In the genomic region with DNA sequence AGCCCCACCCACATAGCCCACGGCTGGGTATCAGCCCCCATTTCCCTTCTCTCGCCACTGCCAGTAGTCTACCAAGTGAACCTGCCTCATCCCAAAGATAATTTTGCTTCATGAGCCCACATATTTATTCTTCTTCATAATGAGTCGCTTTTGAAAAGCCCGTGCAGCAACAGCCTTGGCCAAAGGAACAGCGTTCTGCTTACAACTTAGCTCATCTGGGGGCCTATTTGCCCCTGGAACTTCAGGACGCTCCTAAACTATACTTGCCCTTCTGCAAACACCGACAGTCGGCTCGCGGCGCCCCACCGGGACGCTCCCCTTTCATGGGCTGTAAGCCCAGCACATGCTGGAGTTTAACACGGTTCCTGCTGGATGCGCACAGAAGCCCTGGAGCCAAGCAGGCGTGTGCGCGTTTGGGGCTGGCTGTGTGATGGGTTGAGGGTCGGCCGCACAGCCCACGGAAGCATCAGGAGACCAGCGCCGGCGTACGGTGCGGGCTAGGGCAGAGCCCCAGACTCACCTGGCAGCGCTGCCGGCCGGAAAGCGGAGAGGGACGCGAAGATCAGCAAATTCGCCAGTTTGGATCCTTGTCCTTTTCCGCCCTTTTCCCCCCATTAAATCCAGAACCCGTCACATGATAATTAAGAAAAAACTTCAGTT, we compare ENCODE assay signal across 8 cellular contexts. TPM values are rescaled to one million over a fixed set of nuclear protein-coding genes. Genes with fewer than 3 reads are reported as not detected.
DNase-seq lines count a peak whose midpoint lies in the region; ATAC-seq and TF ChIP-seq lines count a peak whose summit lies in the region.

No MANE protein-coding gene starts in this region.

- H3K4me3 ChIP-seq in epithelial cell of esophagus (ENCODE audit: low read length): peak overlapping the region; percentile 93

- peak overlapping the region; percentile 91 for H3K27ac Mint-ChIP-seq in activated naive CD4-positive, alpha-beta T cell treated with anti-CD3 and anti-CD28 coated beads, Interleukin-2, amount 10 ng/mL, durations not matched to agents 7 days and 5 days
- peak overlapping the region; percentile 92 to 96 for H3K27ac Mint-ChIP-seq in natural killer cell

- DNase-seq in activated naive CD4-positive, alpha-beta T cell treated with anti-CD3 and anti-CD28 coated beads, Interleukin-2, amount 10 ng/mL, durations not matched to agents 7 days and 5 days: no peak
- DNase-seq in activated naive CD4-positive, alpha-beta T cell treated with Interleukin-2 at 50 U/mL for 16 hours: no peak
- no peak for DNase-seq in epithelial cell of esophagus (ENCODE audit: low read depth)
- DNase-seq in natural killer cell: no peak
- DNase-seq in DMS114 treated with DMSO at 0.1 percent for 48 hours (lab: John Stamatoyannopoulos, UW; ENCODE audit: unreplicated experiment): no peak
- no peak for DNase-seq in globus pallidus (ENCODE audit: low spot score)

- H3K27me3 Mint-ChIP-seq in activated naive CD4-positive, alpha-beta T cell treated with anti-CD3 and anti-CD28 coated beads, Interleukin-2, amount 10 ng/mL, durations not matched to agents 7 days and 5 days: peaks cover 3% of the 10 kb centered on the region
- no peaks in the 10 kb centered on the region for H3K27me3 Mint-ChIP-seq in natural killer cell (ENCODE audit: low read depth in 2 of 2)

- H3K9me3 Mint-ChIP-seq in activated naive CD4-positive, alpha-beta T cell treated with anti-CD3 and anti-CD28 coated beads, Interleukin-2, amount 10 ng/mL, durations not matched to agents 7 days and 5 days: no peaks in the 10 kb centered on the region
- H3K9me3 Mint-ChIP-seq in natural killer cell: no peaks in the 10 kb centered on the region

- peaks cover 45% of the 10 kb centered on the region for H3K36me3 Mint-ChIP-seq in activated naive CD4-positive, alpha-beta T cell treated with anti-CD3 and anti-CD28 coated beads, Interleukin-2, amount 10 ng/mL, durations not matched to agents 7 days and 5 days
- no peaks in the 10 kb centered on the region for H3K36me3 Mint-ChIP-seq in natural killer cell

- intact Hi-C loops in natural killer cell (cut with micrococcal nuclease): loop anchor here (2.0 to 5.0 kb wide), 2 partner anchors 101 to 261 kb away; a partner anchor contains a TSS

- CTCF ChIA-PET in activated naive CD4-positive, alpha-beta T cell treated with anti-CD3 and anti-CD28 coated beads, Interleukin-2, amount 10 ng/mL, durations not matched to agents 7 days and 5 days (lab: Charles Lee): interaction anchor here (0.7 to 1.2 kb wide), 2 partner anchors 100 to 106 kb away, joined by 3 read pairs; no protein-coding TSS in a partner anchor

- TF ChIP-seq CTCF in epithelial cell of esophagus (IDR thresholded peaks at IDR 0.05; ENCODE audit: insufficient read depth, low read depth, low read length, missing control alignments) (no peak), natural killer cell (IDR thresholded peaks at IDR 0.05) (no peak)

- ATAC-seq in HG02798 (IDR thresholded peaks at IDR 0.05; ENCODE audit: poor library complexity, unreplicated experiment) (peak; percentile 33), natural killer cell (peak; percentile 30 to 43 (median 35))

- peaks cover 65% of the 10 kb centered on the region for H3K4me1 Mint-ChIP-seq in activated naive CD4-positive, alpha-beta T cell treated with anti-CD3 and anti-CD28 coated beads, Interleukin-2, amount 10 ng/mL, durations not matched to agents 7 days and 5 days
- peaks cover 57 to 69% of the 10 kb centered on the region in 2 donors for H3K4me1 Mint-ChIP-seq in natural killer cell

- H3K4me3 Mint-ChIP-seq in activated naive CD4-positive, alpha-beta T cell treated with anti-CD3 and anti-CD28 coated beads, Interleukin-2, amount 10 ng/mL, durations not matched to agents 7 days and 5 days: peak overlapping the region; percentile 83
- peak overlapping the region; percentile 98 for H3K4me3 Mint-ChIP-seq in natural killer cell

TF ChIP-seq in PFSK-1, 5 proteins besides CTCF, POLR2A, EP300 and RAD21:
- TF ChIP-seq FOXP2 (optimal IDR thresholded peaks at IDR 0.05; ENCODE audit: borderline replicate concordance, extremely low read depth, extremely low read length, insufficient read depth) (no peak), TAF1 (IDR thresholded peaks at IDR 0.05; ENCODE audit: borderline replicate concordance, insufficient read depth, low read length) (0 out of 2 replicates have a peak, but pooled peaks have one; percentile 50)

RNA-seq across cellular contexts. Expression of a gene that starts 0.4 kb away (rescaled TPM):
- 6.6 TPM for polyA plus RNA-seq in PFSK-1 (2012; ENCODE audit: insufficient read length, low read depth)
- total RNA-seq in natural killer cell: 1 to 10 TPM; 3.4 to 5.2 (median 3.9) TPM

RNA-seq across cellular contexts. Expression of a gene that starts 0.7 kb away (rescaled TPM):
- polyA plus RNA-seq in PFSK-1 (2012; ENCODE audit: insufficient read length, low read depth): 6.0 TPM
- total RNA-seq in natural killer cell: 10 to 100 TPM; 23.1 to 26.9 (median 26.4) TPM
